In the genomic region with DNA sequence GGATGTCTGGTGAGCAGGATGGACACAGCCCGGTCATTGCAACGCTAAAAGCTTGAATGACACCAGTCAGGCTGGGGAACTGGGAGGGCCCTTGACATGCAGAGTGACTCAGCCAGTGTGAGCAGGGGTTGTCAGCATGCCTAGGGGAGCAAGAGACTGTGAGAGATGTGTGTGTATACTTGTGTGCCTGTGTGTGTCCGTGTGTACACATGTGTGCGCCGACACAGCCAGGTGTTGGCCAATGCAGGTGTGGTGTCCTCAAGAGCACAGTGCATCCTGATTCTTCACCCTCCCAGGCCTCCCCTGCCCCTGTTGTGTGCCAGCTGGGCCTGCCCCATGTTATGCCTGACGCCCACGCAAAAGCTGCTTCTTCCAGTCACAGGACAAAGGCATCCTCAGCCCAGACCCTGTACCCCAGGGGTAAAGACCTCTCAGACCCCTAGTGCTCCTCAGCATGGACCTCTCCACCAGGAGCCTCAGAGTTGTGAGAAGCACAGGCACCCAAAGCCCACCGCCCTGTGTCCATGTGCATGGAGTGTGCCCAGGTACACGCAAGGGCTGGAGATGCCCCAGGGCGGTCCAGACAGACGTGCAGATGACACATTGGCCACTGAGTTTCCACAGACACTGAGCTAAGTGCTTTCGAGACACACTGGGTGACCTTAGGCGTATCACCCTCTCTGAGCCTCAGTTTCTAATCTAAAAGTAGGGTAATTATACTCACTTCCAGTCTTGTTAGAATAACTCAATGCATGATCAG, we compare ENCODE assay signal across 1 cellular context.
TF ChIP-seq lines count a peak whose summit lies in the region.

No MANE protein-coding gene starts in this region.

TF ChIP-seq in Ishikawa, 13 proteins besides CTCF, POLR2A, EP300 and RAD21 (continued from another document):
- TF ChIP-seq ZBTB7A (IDR thresholded peaks at IDR 0.05; ENCODE audit: low read depth) (no peak), TAF1 (IDR thresholded peaks at IDR 0.05; ENCODE audit: low read depth) (no peak), EGR1 (IDR thresholded peaks at IDR 0.05) (peak; percentile 63)
- TF ChIP-seq, protein P1, sequence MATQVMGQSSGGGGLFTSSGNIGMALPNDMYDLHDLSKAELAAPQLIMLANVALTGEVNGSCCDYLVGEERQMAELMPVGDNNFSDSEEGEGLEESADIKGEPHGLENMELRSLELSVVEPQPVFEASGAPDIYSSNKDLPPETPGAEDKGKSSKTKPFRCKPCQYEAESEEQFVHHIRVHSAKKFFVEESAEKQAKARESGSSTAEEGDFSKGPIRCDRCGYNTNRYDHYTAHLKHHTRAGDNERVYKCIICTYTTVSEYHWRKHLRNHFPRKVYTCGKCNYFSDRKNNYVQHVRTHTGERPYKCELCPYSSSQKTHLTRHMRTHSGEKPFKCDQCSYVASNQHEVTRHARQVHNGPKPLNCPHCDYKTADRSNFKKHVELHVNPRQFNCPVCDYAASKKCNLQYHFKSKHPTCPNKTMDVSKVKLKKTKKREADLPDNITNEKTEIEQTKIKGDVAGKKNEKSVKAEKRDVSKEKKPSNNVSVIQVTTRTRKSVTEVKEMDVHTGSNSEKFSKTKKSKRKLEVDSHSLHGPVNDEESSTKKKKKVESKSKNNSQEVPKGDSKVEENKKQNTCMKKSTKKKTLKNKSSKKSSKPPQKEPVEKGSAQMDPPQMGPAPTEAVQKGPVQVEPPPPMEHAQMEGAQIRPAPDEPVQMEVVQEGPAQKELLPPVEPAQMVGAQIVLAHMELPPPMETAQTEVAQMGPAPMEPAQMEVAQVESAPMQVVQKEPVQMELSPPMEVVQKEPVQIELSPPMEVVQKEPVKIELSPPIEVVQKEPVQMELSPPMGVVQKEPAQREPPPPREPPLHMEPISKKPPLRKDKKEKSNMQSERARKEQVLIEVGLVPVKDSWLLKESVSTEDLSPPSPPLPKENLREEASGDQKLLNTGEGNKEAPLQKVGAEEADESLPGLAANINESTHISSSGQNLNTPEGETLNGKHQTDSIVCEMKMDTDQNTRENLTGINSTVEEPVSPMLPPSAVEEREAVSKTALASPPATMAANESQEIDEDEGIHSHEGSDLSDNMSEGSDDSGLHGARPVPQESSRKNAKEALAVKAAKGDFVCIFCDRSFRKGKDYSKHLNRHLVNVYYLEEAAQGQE (IDR thresholded peaks at IDR 0.05; ENCODE audit: low read depth) = no peak
